In the genomic region with DNA sequence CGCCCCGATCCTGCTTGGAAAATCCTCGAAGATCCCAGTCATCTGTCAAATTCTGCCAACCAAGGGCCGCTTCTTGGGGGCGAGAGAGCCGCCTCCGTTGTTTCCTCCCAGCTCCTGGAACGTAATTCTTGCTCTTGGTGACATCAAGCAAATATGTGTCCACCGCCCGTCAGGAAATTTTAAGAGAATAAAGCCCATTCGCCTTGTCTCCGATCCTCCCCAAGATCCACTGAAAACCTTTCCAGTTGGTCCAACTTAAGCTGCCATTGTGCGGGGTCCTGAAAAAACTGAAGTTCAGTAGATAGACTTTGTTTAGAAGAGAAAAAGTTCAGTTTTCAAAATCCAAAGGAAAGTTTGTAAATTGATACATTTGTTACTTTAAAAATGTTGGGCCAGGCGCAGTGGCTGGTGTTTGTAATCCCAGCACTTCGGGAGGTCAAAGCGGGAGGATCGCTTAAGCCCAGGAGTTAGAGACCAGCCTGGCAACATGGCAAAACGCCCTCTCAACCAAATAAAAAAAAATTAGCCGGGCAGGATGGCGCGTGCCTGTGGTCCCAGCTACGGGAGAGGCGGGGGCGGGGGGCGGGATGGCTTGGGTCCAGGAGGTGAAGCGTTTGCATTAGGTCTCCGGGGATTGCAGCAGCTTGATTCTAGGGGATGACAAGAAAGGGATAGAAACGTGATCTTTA, we compare ENCODE assay signal across 8 cellular contexts. TPM values are rescaled to one million over a fixed set of nuclear protein-coding genes. Genes with fewer than 3 reads are reported as not detected.
DNase-seq lines count a peak whose midpoint lies in the region; ATAC-seq, FAIRE-seq and TF ChIP-seq lines count a peak whose summit lies in the region.

No MANE protein-coding gene starts in this region.

- no peak for TF ChIP-seq POLR2A in H54 (IDR thresholded peaks at IDR 0.05; ENCODE audit: low read depth, low read length)

- peaks cover 47% of the 10 kb centered on the region for H3K4me1 Mint-ChIP-seq in activated CD8-positive, alpha-beta memory T cell treated with anti-CD3 and anti-CD28 coated beads, Interleukin-2, amount 10 ng/mL, durations not matched to agents 7 days and 5 days
- H3K4me1 Mint-ChIP-seq in naive thymus-derived CD8-positive, alpha-beta T cell, result peaks cover 23 to 63% (median 54%) of the 10 kb centered on the region in 4 donors

- intact Hi-C loops in Panc1 (cut with micrococcal nuclease; ENCODE audit: unreplicated experiment), result no loop called here

- no peak for DNase-seq in activated CD8-positive, alpha-beta memory T cell treated with anti-CD3 and anti-CD28 coated beads, Interleukin-2, amount 10 ng/mL, durations not matched to agents 7 days and 5 days
- DNase-seq in activated CD8-positive, alpha-beta memory T cell treated with anti-CD3 and anti-CD28 coated beads, Interleukin-2, amount 50 U/mL, for 48 hours, result no peak
- no peak for DNase-seq in Panc1 (ENCODE audit: low read depth, low spot score)
- DNase-seq in naive thymus-derived CD8-positive, alpha-beta T cell, result peak in 2 of 10 donors; percentile 21 to 60
- DNase-seq in H54 (ENCODE audit: insufficient read length, low spot score), result no peak

- H3K36me3 ChIP-seq in Panc1 (ENCODE audit: control insufficient read depth, insufficient read depth, low read length) (peaks cover 24% of the 10 kb centered on the region), endocrine pancreas (ENCODE audit: control insufficient read depth, insufficient read depth, low read length) (no peaks in the 10 kb centered on the region)

- peaks cover 4% of the 10 kb centered on the region for H3K27me3 ChIP-seq in Panc1 (ENCODE audit: control insufficient read depth, insufficient read depth, low read length)
- H3K27me3 ChIP-seq in endocrine pancreas (ENCODE audit: control insufficient read depth, insufficient read depth, low read length), result no peaks in the 10 kb centered on the region

- H3K9me3 Mint-ChIP-seq in activated CD8-positive, alpha-beta memory T cell treated with anti-CD3 and anti-CD28 coated beads, Interleukin-2, amount 10 ng/mL, durations not matched to agents 7 days and 5 days (ENCODE audit: low read depth), result no peaks in the 10 kb centered on the region
- no peaks in the 10 kb centered on the region for H3K9me3 Mint-ChIP-seq in naive thymus-derived CD8-positive, alpha-beta T cell

- CTCF ChIA-PET in activated CD8-positive, alpha-beta memory T cell treated with anti-CD3 and anti-CD28 coated beads, Interleukin-2, amount 10 ng/mL, durations not matched to agents 7 days and 5 days (lab: Charles Lee), result interaction anchor here (2.3 to 4.2 kb wide), 5 partner anchors 11 to 54 kb away, joined by 6 to 32 read pairs (median 10); no protein-coding TSS in a partner anchor
- CTCF ChIA-PET in Panc1 (lab: Charles Lee), result no interaction called here

- peak overlapping the region; percentile 94 for H3K27ac ChIP-seq in Panc1 (ENCODE audit: low read length)

- H3K9me3 ChIP-seq in Panc1 (ENCODE audit: control insufficient read depth, insufficient read depth, low read depth, low read length) (no peaks in the 10 kb centered on the region), endocrine pancreas (ENCODE audit: control insufficient read depth, low read length) (no peaks in the 10 kb centered on the region)

- FAIRE-seq in H54 (lab: Jason Lieb, UNC), result no peak

- peak overlapping the region; percentile 94 for H3K27ac Mint-ChIP-seq in activated CD8-positive, alpha-beta memory T cell treated with anti-CD3 and anti-CD28 coated beads, Interleukin-2, amount 10 ng/mL, durations not matched to agents 7 days and 5 days
- peak overlapping the region; percentile 94 to 98 (median 96) for H3K27ac Mint-ChIP-seq in naive thymus-derived CD8-positive, alpha-beta T cell

- H3K4me3 Mint-ChIP-seq in activated CD8-positive, alpha-beta memory T cell treated with anti-CD3 and anti-CD28 coated beads, Interleukin-2, amount 10 ng/mL, durations not matched to agents 7 days and 5 days, result peak overlapping the region; percentile 87
- H3K4me3 Mint-ChIP-seq in naive thymus-derived CD8-positive, alpha-beta T cell, result peak overlapping the region; percentile 87 to 97 (median 94)

- H3K27me3 Mint-ChIP-seq in activated CD8-positive, alpha-beta memory T cell treated with anti-CD3 and anti-CD28 coated beads, Interleukin-2, amount 10 ng/mL, durations not matched to agents 7 days and 5 days, result no peaks in the 10 kb centered on the region
- no peaks in the 10 kb centered on the region for H3K27me3 Mint-ChIP-seq in naive thymus-derived CD8-positive, alpha-beta T cell

- H3K4me3 ChIP-seq in Panc1 (ENCODE audit: low read depth in 2 of 2, low read length in 2 of 2) (peak overlapping the region; percentile 86 to 94), endocrine pancreas (ENCODE audit: control insufficient read depth, insufficient read depth, low read length) (peak overlapping the region; percentile 87)

- no peak for ATAC-seq in activated CD8-positive, alpha-beta memory T cell treated with anti-CD3 and anti-CD28 coated beads, Interleukin-2, amount 10 ng/mL, durations not matched to agents 7 days and 5 days
- ATAC-seq in Panc1 (no peak), GM18520 (IDR thresholded peaks at IDR 0.05; ENCODE audit: unreplicated experiment) (no peak), GM21619 (IDR thresholded peaks at IDR 0.05; ENCODE audit: unreplicated experiment) (no peak)
- no peak for ATAC-seq in naive thymus-derived CD8-positive, alpha-beta T cell

- H3K4me1 ChIP-seq in Panc1 (ENCODE audit: control insufficient read depth, insufficient read depth, low read length), result peaks cover 16% of the 10 kb centered on the region
- peaks cover 17% of the 10 kb centered on the region for H3K4me1 ChIP-seq in endocrine pancreas (ENCODE audit: control insufficient read depth, insufficient read depth, low read length)

- H3K9ac ChIP-seq in endocrine pancreas (ENCODE audit: control insufficient read depth, insufficient read depth, low read length), result peak overlapping the region; percentile 76

- TF ChIP-seq CTCF in Panc1 (IDR thresholded peaks at IDR 0.05), result no peak

- POLR2A ChIA-PET in Panc1 (lab: Charles Lee), result no interaction called here
- POLR2A ChIA-PET in naive thymus-derived CD8-positive, alpha-beta T cell (lab: Charles Lee), result interaction anchor here (1.0 to 4.4 kb wide), 10 partner anchors 10 to 192 kb away, joined by 3 to 115 read pairs (median 18); a partner anchor contains a TSS

- BruUV-seq in Panc1 (replicated peaks; lab: Mats Ljungman, UMichigan), result no TSS peak

- H3K36me3 Mint-ChIP-seq in activated CD8-positive, alpha-beta memory T cell treated with anti-CD3 and anti-CD28 coated beads, Interleukin-2, amount 10 ng/mL, durations not matched to agents 7 days and 5 days, result peaks cover 22% of the 10 kb centered on the region
- H3K36me3 Mint-ChIP-seq in naive thymus-derived CD8-positive, alpha-beta T cell, result peaks cover 0 to 30% (median 21%) of the 10 kb centered on the region in 3 donors

- in situ Hi-C loops in Panc1 (cut with HindIII; ENCODE audit: low pct_unique_long_range_greater_than_20kb, low sequenced_read_pairs), result no loop called here

RNA-seq across cellular contexts. Expression of a gene that starts 1.0 kb away (rescaled TPM):
- total RNA-seq in activated CD8-positive, alpha-beta memory T cell treated with anti-CD3 and anti-CD28 coated beads, Interleukin-2, amount 10 ng/mL, durations not matched to agents 7 days and 5 days, result 10 to 100 TPM; 39.7 to 40.6 TPM
- 26.0 TPM for total RNA-seq in Panc1 (2021; ENCODE audit: unreplicated experiment)
- 7.0 TPM for polyA plus RNA-seq in Panc1 (2012; ENCODE audit: insufficient read length)
- 10 to 100 TPM; 78.5 to 85.7 TPM for total RNA-seq in naive thymus-derived CD8-positive, alpha-beta T cell
- polyA plus RNA-seq in naive thymus-derived CD8-positive, alpha-beta T cell, result 10 to 100 TPM; 50.0 to 61.3 (median 55.0) TPM
